ENCODE assay signal across 9 cellular contexts in the genomic region with DNA sequence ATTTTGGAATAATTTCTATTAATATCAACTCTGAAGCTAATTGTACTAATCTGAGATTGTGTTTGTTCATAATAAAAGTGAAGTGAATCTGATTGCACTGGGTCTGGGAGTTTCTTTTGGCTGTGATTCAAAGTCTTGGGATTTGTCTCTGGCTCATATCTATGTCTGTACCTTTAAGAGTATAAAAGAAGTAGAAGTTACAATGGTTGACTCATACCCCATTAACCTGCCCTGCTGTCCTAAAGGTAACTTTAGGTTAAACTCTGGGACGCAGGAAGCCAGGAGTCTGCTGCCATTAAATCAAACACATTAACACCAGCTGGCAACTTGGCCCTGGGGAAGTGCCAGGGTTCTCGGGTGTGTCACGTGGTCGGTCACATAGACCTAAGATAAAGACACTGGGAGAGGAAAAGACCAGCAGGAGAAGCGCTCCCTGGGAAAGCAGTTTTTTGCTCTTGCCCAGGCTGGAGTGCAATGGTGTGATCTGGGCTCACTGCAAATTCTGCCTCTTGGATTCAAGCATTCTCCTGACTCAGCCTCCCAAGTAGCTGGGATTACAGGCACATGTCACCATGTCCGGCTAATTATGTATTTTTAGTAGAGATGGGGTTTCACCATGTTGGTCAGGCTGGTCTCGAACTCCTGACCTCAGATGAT. TPM values are rescaled to one million over a fixed set of nuclear protein-coding genes. Genes with fewer than 3 reads are reported as not detected.
DNase-seq lines count a peak whose midpoint lies in the region; ATAC-seq and TF ChIP-seq lines count a peak whose summit lies in the region.
"Had no signal": no experiment of that assay in that cellular context is flagged by ENCODE, and none has a peak within 500 bp of the region (broad histone marks: within the 10 kb centered on the region; RNA-seq: fewer than 3 reads in every experiment).

No MANE protein-coding gene starts in this region.

- DNase-seq in T-helper 1 cell (no peak), RPMI7951 (ENCODE audit: low read depth) (peak; percentile 86), fibroblast of lung (ENCODE audit: low read depth in 2 of 2) (peak; percentile 86 to 87), omental fat pad (ENCODE audit: low spot score) (no peak), 8988T (no peak)
- DNase-seq: CD4-positive, CD25-positive, alpha-beta regulatory T cell had no signal

- H3K36me3 ChIP-seq in fibroblast of lung (ENCODE audit: control insufficient read depth, insufficient read depth, low read length) = peaks cover 4% of the 10 kb centered on the region

- H3K36me3 Mint-ChIP-seq in T-helper 1 cell treated with Interleukin-12 subunit alpha and Interleukin-12 subunit beta and Interleukin-4 antibody, amounts not matched to agents 30 μg/mL and 1 μg/mL, for 36 hours (ENCODE audit: low read depth) = peaks cover 42% of the 10 kb centered on the region

- H3K4me1 Mint-ChIP-seq in T-helper 1 cell treated with Interleukin-12 subunit alpha and Interleukin-12 subunit beta and Interleukin-4 antibody, amounts not matched to agents 30 μg/mL and 1 μg/mL, for 36 hours (ENCODE audit: low read depth) = peaks cover 39% of the 10 kb centered on the region

- H3K9ac ChIP-seq in fibroblast of lung (ENCODE audit: insufficient read depth, low read length) = no peak overlapping the region

- no peaks in the 10 kb centered on the region for H4K20me1 ChIP-seq in fibroblast of lung (ENCODE audit: control insufficient read depth, extremely low read depth, insufficient read depth, low read length)

- no peaks in the 10 kb centered on the region for H3K9me3 ChIP-seq in fibroblast of lung (ENCODE audit: control insufficient read depth, insufficient read depth, low read depth, low read length)

- H3K27me3 ChIP-seq in fibroblast of lung (ENCODE audit: control insufficient read depth, insufficient read depth, low read length) = no peaks in the 10 kb centered on the region

- H3K9me3 Mint-ChIP-seq in T-helper 1 cell treated with Interleukin-12 subunit alpha and Interleukin-12 subunit beta and Interleukin-4 antibody, amounts not matched to agents 30 μg/mL and 1 μg/mL, for 36 hours = no peaks in the 10 kb centered on the region
- H3K9me3 Mint-ChIP-seq: CD4-positive, CD25-positive, alpha-beta regulatory T cell had no signal

- ATAC-seq in omental fat pad (ENCODE audit: low FRiP score) (peak; percentile 73), GM19328 (IDR thresholded peaks at IDR 0.05; ENCODE audit: unreplicated experiment) (no peak), GM21447 (IDR thresholded peaks at IDR 0.05; ENCODE audit: unreplicated experiment) (no peak)

- H3K4me3 Mint-ChIP-seq in T-helper 1 cell treated with Interleukin-12 subunit alpha and Interleukin-12 subunit beta and Interleukin-4 antibody, amounts not matched to agents 30 μg/mL and 1 μg/mL, for 36 hours = no peak overlapping the region
- H3K4me3 Mint-ChIP-seq: CD4-positive, CD25-positive, alpha-beta regulatory T cell had no signal

- no peak overlapping the region for H2AFZ ChIP-seq in fibroblast of lung (ENCODE audit: low read length)

- H3K79me2 ChIP-seq in fibroblast of lung (ENCODE audit: control insufficient read depth, insufficient read depth, low read length) = no peaks in the 10 kb centered on the region

- peak overlapping the region; percentile 15 for H3K4me2 ChIP-seq in fibroblast of lung (ENCODE audit: extremely low read depth, insufficient read depth, low read length)

- no peaks in the 10 kb centered on the region for H3K27me3 Mint-ChIP-seq in T-helper 1 cell treated with Interleukin-12 subunit alpha and Interleukin-12 subunit beta and Interleukin-4 antibody, amounts not matched to agents 30 μg/mL and 1 μg/mL, for 36 hours (ENCODE audit: low read depth)
- H3K27me3 Mint-ChIP-seq: CD4-positive, CD25-positive, alpha-beta regulatory T cell had no signal

- peak overlapping the region; percentile 12 for H3K27ac Mint-ChIP-seq in T-helper 1 cell treated with Interleukin-12 subunit alpha and Interleukin-12 subunit beta and Interleukin-4 antibody, amounts not matched to agents 30 μg/mL and 1 μg/mL, for 36 hours
- H3K27ac Mint-ChIP-seq: CD4-positive, CD25-positive, alpha-beta regulatory T cell had no signal

- TF ChIP-seq CTCF in fibroblast of lung (conservative IDR thresholded peaks at IDR 0.05 in 1 of 2, IDR thresholded peaks at IDR 0.05 in 1 of 2; ENCODE audit: low read depth in 1 of 2, low read length in 2 of 2) (no peak), omental fat pad (IDR thresholded peaks at IDR 0.05) (no peak)

- no peak overlapping the region for H3K4me3 ChIP-seq in fibroblast of lung (replicated peaks in 1 of 4; ENCODE audit: control extremely low read depth in 1 of 4, insufficient read depth in 1 of 4, low read depth in 3 of 4, low read length in 4 of 4)

- H3K4me1 ChIP-seq in fibroblast of lung (ENCODE audit: control insufficient read depth, extremely low read depth, insufficient read depth, low read length) = peaks cover 3% of the 10 kb centered on the region

- peak overlapping the region; percentile 50 for H3K27ac ChIP-seq in fibroblast of lung (ENCODE audit: insufficient read depth, low read length)

RNA-seq across cellular contexts. Expression of gene SCD, which starts 17.8 kb away (rescaled TPM):
- 68.3 and 80.6 TPM in 2 replicates for total RNA-seq in RPMI7951 (2014; rRNA removed; shearing (Covaris generic))
- total RNA-seq in fibroblast of lung = 367 and 537 TPM in 2 replicates
- polyA plus RNA-seq in fibroblast of lung = 548 and 754 TPM in 2 replicates
- polyA plus RNA-seq in fibroblast of lung (2012) = 398 and 550 TPM in 2 replicates
- 625 and 720 TPM in 2 replicates for polyA minus RNA-seq in fibroblast of lung (ENCODE audit: low replicate concordance)
- total RNA-seq in omental fat pad = 1,000 to 10,000 TPM in 1 of 4 donors, 100 to 1,000 TPM in 3; 258 to 1,217 (median 417) TPM

RNA-seq across cellular contexts. Expression of gene PKD2L1, which starts 34.8 kb away (rescaled TPM):
- not detected in 2 replicates for total RNA-seq in RPMI7951 (2014; rRNA removed; shearing (Covaris generic))
- not detected in 2 replicates for total RNA-seq in fibroblast of lung
- polyA plus RNA-seq in fibroblast of lung = not detected in 2 replicates
- not detected in 2 replicates for polyA plus RNA-seq in fibroblast of lung (2012)
- polyA minus RNA-seq in fibroblast of lung (ENCODE audit: low replicate concordance) = not detected in 2 replicates
- under 1 TPM in 2 of 4 donors, not detected in 2; 0.24 to 0.37 TPM for total RNA-seq in omental fat pad
- total RNA-seq: CD4-positive, CD25-positive, alpha-beta regulatory T cell had no signal
- polyA plus RNA-seq: CD4-positive, CD25-positive, alpha-beta regulatory T cell had no signal

Comparison
In these comparisons a context has a peak if more than half of its experiments do, and no peak if none do; other contexts are left out.
1. DNase-seq: peak in RPMI7951 (single experiment) and fibroblast of lung (2 of 2); none in T-helper 1 cell (0 of 5), omental fat pad (single experiment) and 8988T (single experiment).